14 cellular contexts compared by ENCODE assay signal in genomic region chr7:83005410-83005809, GRCh38.
DNase-seq lines count a peak whose midpoint lies in the region; ATAC-seq and TF ChIP-seq lines count a peak whose summit lies in the region.
"Had no signal": no experiment of that assay in that cellular context is flagged by ENCODE, and none has a peak within 500 bp of the region (broad histone marks: within the 10 kb centered on the region; RNA-seq: fewer than 3 reads in every experiment).

No MANE protein-coding gene starts in this region.

- no peaks in the 10 kb centered on the region for H3K4me1 Mint-ChIP-seq in mesothelial cell of epicardium
- H3K4me1 Mint-ChIP-seq in activated CD8-positive, alpha-beta T cell treated with anti-CD3 and anti-CD28 coated beads for 36 hours (ENCODE audit: low read depth), result no peaks in the 10 kb centered on the region
- H3K4me1 Mint-ChIP-seq: stimulated activated memory B cell treated with anti-CD40 and anti-IgM and Interleukin-4, amounts not matched to agents 10 μg/mL and 1 μg/mL and 100 μg/mL, for 72 hours had no signal

- in situ Hi-C loops in GM23248 (cut with MboI), result no loop called here

- H3K27me3 ChIP-seq in GM06990 (replicated peaks; ENCODE audit: control insufficient read depth, insufficient read depth, low read length), result no peaks in the 10 kb centered on the region
- H3K27me3 ChIP-seq in MM.1S (replicated peaks; ENCODE audit: insufficient read depth, low read length), result no peaks in the 10 kb centered on the region
- no peaks in the 10 kb centered on the region for H3K27me3 ChIP-seq in GM23248 (replicated peaks; ENCODE audit: insufficient read depth)

- H3K9ac ChIP-seq in MM.1S (ENCODE audit: low read length) (no peak overlapping the region), GM23248 (no peak overlapping the region)

- H3K27ac ChIP-seq in MM.1S (ENCODE audit: low read length), result no peak overlapping the region
- no peak overlapping the region for H3K27ac ChIP-seq in GM23248
- H3K27ac ChIP-seq: WERI-Rb-1 had no signal

- H3K4me2 ChIP-seq in MM.1S (ENCODE audit: low read depth, low read length) (no peak overlapping the region), GM23248 (ENCODE audit: unreplicated experiment) (no peak overlapping the region)

- H3K79me2 ChIP-seq in MM.1S (ENCODE audit: low read length), result no peaks in the 10 kb centered on the region
- H3K79me2 ChIP-seq in GM23248 (ENCODE audit: insufficient read depth), result no peaks in the 10 kb centered on the region

- H4K20me1 ChIP-seq in MM.1S (ENCODE audit: insufficient read depth, low read length) (no peaks in the 10 kb centered on the region), GM23248 (ENCODE audit: insufficient read depth) (no peaks in the 10 kb centered on the region)

- no peak overlapping the region for H3K4me3 Mint-ChIP-seq in mesothelial cell of epicardium
- no peak overlapping the region for H3K4me3 Mint-ChIP-seq in activated CD8-positive, alpha-beta T cell treated with anti-CD3 and anti-CD28 coated beads for 36 hours
- H3K4me3 Mint-ChIP-seq: natural killer cell treated with Interleukin-12 subunit alpha and Interleukin-12 subunit beta and Interleukin-15 and Interleukin-18, amount 100 ng/mL, for 72 hours; stimulated activated memory B cell treated with anti-CD40 and anti-IgM and Interleukin-4, amounts not matched to agents 10 μg/mL and 1 μg/mL and 100 μg/mL, for 72 hours had no signal

- no peak for DNase-seq in GM06990 (ENCODE audit: extremely low read depth, insufficient read length)
- peak; percentile 38 for DNase-seq in MM.1S
- DNase-seq in astrocyte of the hippocampus (ENCODE audit: low read depth, low spot score), result peak; percentile 11
- DNase-seq in mesothelial cell of epicardium (ENCODE audit: low spot score in 2 of 2, unreplicated experiment in 2 of 2), result no peak
- no peak for DNase-seq in activated CD8-positive, alpha-beta T cell treated with anti-CD3 and anti-CD28 coated beads for 36 hours
- no peak for DNase-seq in GM23248
- DNase-seq in effector CD8-positive, alpha-beta T cell (lab: John Stamatoyannopoulos, UW), result no peak
- DNase-seq: amniotic stem cell, kidney, WERI-Rb-1 had no signal

- CTCF ChIA-PET in activated CD8-positive, alpha-beta T cell treated with anti-CD3 and anti-CD28 coated beads for 36 hours (lab: Charles Lee), result no interaction called here

- H3K27ac Mint-ChIP-seq in mesothelial cell of epicardium, result no peak overlapping the region
- no peak overlapping the region for H3K27ac Mint-ChIP-seq in activated CD8-positive, alpha-beta T cell treated with anti-CD3 and anti-CD28 coated beads for 36 hours
- H3K27ac Mint-ChIP-seq: natural killer cell treated with Interleukin-12 subunit alpha and Interleukin-12 subunit beta and Interleukin-15 and Interleukin-18, amount 100 ng/mL, for 72 hours; stimulated activated memory B cell treated with anti-CD40 and anti-IgM and Interleukin-4, amounts not matched to agents 10 μg/mL and 1 μg/mL and 100 μg/mL, for 72 hours had no signal

- H3K9me3 ChIP-seq in MM.1S (replicated peaks; ENCODE audit: insufficient read depth, low read length) (no peaks in the 10 kb centered on the region), GM23248 (ENCODE audit: low read depth) (no peaks in the 10 kb centered on the region)

- H3K4me3 ChIP-seq in GM06990 (replicated peaks; ENCODE audit: low read depth, low read length) (no peak overlapping the region), MM.1S (ENCODE audit: low read length) (no peak overlapping the region), GM23248 (no peak overlapping the region)

- TF ChIP-seq CTCF in GM06990 (IDR thresholded peaks at IDR 0.05; ENCODE audit: insufficient read depth, low read length, poor library complexity, severe bottlenecking) (peak; percentile 6), MM.1S (IDR thresholded peaks at IDR 0.05; ENCODE audit: low read length) (peak; percentile 16; the same call in 1 of the 2 replicates), mesothelial cell of epicardium (IDR thresholded peaks at IDR 0.05; ENCODE audit: unreplicated experiment) (peak; percentile 52)
- TF ChIP-seq CTCF in activated CD8-positive, alpha-beta T cell treated with anti-CD3 and anti-CD28 coated beads for 36 hours (IDR thresholded peaks at IDR 0.05), result no peak

- no peaks in the 10 kb centered on the region for H3F3A ChIP-seq in MM.1S (ENCODE audit: insufficient read depth, low read length)
- H3F3A ChIP-seq in GM23248 (ENCODE audit: insufficient read depth), result no peaks in the 10 kb centered on the region

- H3K9me3 Mint-ChIP-seq in mesothelial cell of epicardium, result peaks cover 29% of the 10 kb centered on the region
- peaks cover 4% of the 10 kb centered on the region for H3K9me3 Mint-ChIP-seq in activated CD8-positive, alpha-beta T cell treated with anti-CD3 and anti-CD28 coated beads for 36 hours
- H3K9me3 Mint-ChIP-seq: stimulated activated memory B cell treated with anti-CD40 and anti-IgM and Interleukin-4, amounts not matched to agents 10 μg/mL and 1 μg/mL and 100 μg/mL, for 72 hours had no signal

- H2AFZ ChIP-seq in MM.1S (ENCODE audit: low read length) (no peak overlapping the region), GM23248 (no peak overlapping the region)

- H3K4me1 ChIP-seq in MM.1S (ENCODE audit: low read length) (no peaks in the 10 kb centered on the region), GM23248 (ENCODE audit: insufficient read depth) (no peaks in the 10 kb centered on the region)

- peaks cover 10% of the 10 kb centered on the region for H3K36me3 Mint-ChIP-seq in mesothelial cell of epicardium
- H3K36me3 Mint-ChIP-seq in activated CD8-positive, alpha-beta T cell treated with anti-CD3 and anti-CD28 coated beads for 36 hours (ENCODE audit: low read depth), result no peaks in the 10 kb centered on the region
- H3K36me3 Mint-ChIP-seq: stimulated activated memory B cell treated with anti-CD40 and anti-IgM and Interleukin-4, amounts not matched to agents 10 μg/mL and 1 μg/mL and 100 μg/mL, for 72 hours had no signal

- POLR2A ChIA-PET in activated CD8-positive, alpha-beta T cell treated with anti-CD3 and anti-CD28 coated beads for 36 hours (lab: Charles Lee), result no interaction called here

- H3K36me3 ChIP-seq in GM06990 (ENCODE audit: control insufficient read depth, insufficient read depth, low read length) (no peaks in the 10 kb centered on the region), MM.1S (replicated peaks; ENCODE audit: insufficient read depth, low read length) (no peaks in the 10 kb centered on the region), GM23248 (ENCODE audit: low read depth) (no peaks in the 10 kb centered on the region)
- H3K36me3 ChIP-seq: WERI-Rb-1 had no signal

- intact Hi-C loops in activated CD8-positive, alpha-beta T cell treated with anti-CD3 and anti-CD28 coated beads for 36 hours (cut with micrococcal nuclease), result no loop called here

- ATAC-seq in GM21619 (IDR thresholded peaks at IDR 0.05; ENCODE audit: unreplicated experiment), result no peak
- no peak for ATAC-seq in activated CD8-positive, alpha-beta T cell treated with anti-CD3 and anti-CD28 coated beads for 36 hours
- ATAC-seq: esophagus mucosa; natural killer cell treated with Interleukin-12 subunit alpha and Interleukin-12 subunit beta and Interleukin-15 and Interleukin-18, amount 100 ng/mL, for 72 hours; stimulated activated memory B cell treated with anti-CD40 and anti-IgM and Interleukin-4, amounts not matched to agents 10 μg/mL and 1 μg/mL and 100 μg/mL, for 72 hours had no signal

- H3K27me3 Mint-ChIP-seq in mesothelial cell of epicardium (ENCODE audit: low read depth), result no peaks in the 10 kb centered on the region
- H3K27me3 Mint-ChIP-seq in activated CD8-positive, alpha-beta T cell treated with anti-CD3 and anti-CD28 coated beads for 36 hours, result no peaks in the 10 kb centered on the region
- H3K27me3 Mint-ChIP-seq: natural killer cell treated with Interleukin-12 subunit alpha and Interleukin-12 subunit beta and Interleukin-15 and Interleukin-18, amount 100 ng/mL, for 72 hours; stimulated activated memory B cell treated with anti-CD40 and anti-IgM and Interleukin-4, amounts not matched to agents 10 μg/mL and 1 μg/mL and 100 μg/mL, for 72 hours had no signal

- WGBS in GM23248 (ENCODE audit: low coverage in 1 of 2, low lambda C conversion rate in 2 of 2, missing lambda C conversion rate in 2 of 2), 2 experiments, result 0 to 3% methylated on average over 1 of the region's 1 CpG

- H3K9me2 ChIP-seq in MM.1S (replicated peaks; ENCODE audit: insufficient read depth, low read length), result no peaks in the 10 kb centered on the region
- H3K9me2 ChIP-seq in GM23248 (ENCODE audit: insufficient read depth), result no peaks in the 10 kb centered on the region; the same call in 1 of the 2 replicates

Comparison
In these comparisons a context has a peak if more than half of its experiments do, and no peak if none do; other contexts are left out.
1. DNase-seq: peak in MM.1S (single experiment) and astrocyte of the hippocampus (single experiment); none in GM06990 (single experiment), mesothelial cell of epicardium (0 of 2), activated CD8-positive, alpha-beta T cell treated with anti-CD3 and anti-CD28 coated beads for 36 hours (single experiment), GM23248 (single experiment) and effector CD8-positive, alpha-beta T cell (single experiment).